In genomic region chr1:9605946-9606455, GRCh38 we compare ENCODE assay signal across 26 cellular contexts. TPM values are rescaled to one million over a fixed set of nuclear protein-coding genes. Genes with fewer than 3 reads are reported as not detected.
DNase-seq lines count a peak whose midpoint lies in the region; ATAC-seq, FAIRE-seq and TF ChIP-seq lines count a peak whose summit lies in the region.
"Had no signal": no experiment of that assay in that cellular context is flagged by ENCODE, and none has a peak within 500 bp of the region (broad histone marks: within the 10 kb centered on the region; RNA-seq: fewer than 3 reads in every experiment).

No MANE protein-coding gene starts in this region.

- no peak overlapping the region for H2BK12ac ChIP-seq in neuronal stem cell (ENCODE audit: low read length)

- no peak overlapping the region for H2AK5ac ChIP-seq in neuronal stem cell (ENCODE audit: low read depth, low read length)

- TF ChIP-seq POLR2A in HepG2 (IDR thresholded peaks at IDR 0.05; ENCODE audit: insufficient read depth in 1 of 2, low read depth in 2 of 2, low read length in 2 of 2): no peak
- TF ChIP-seq POLR2A in right lobe of liver (IDR thresholded peaks at IDR 0.05): no peak

- POLR2A ChIA-PET in HepG2 (lab: Yijun Ruan, JAX): no interaction called here

- peak overlapping the region; percentile 28 for H3K18ac ChIP-seq in neuronal stem cell (ENCODE audit: low read length)

- CTCF ChIA-PET in HepG2 (lab: Yijun Ruan, JAX; ENCODE audit: low intra/inter-chr PET ratio, low total read pairs): no interaction called here

- no peak overlapping the region for H4K8ac ChIP-seq in neuronal stem cell (ENCODE audit: low read depth, low read length)

- FAIRE-seq in HepG2 (lab: Jason Lieb, UNC) (no peak), kidney (lab: Jason Lieb, UNC) (no peak)
- FAIRE-seq: A549, GM12891, GM18507, H54 had no signal

- WGBS in HepG2 (ENCODE audit: low lambda C conversion rate): 100% methylated on average over 3 of the region's 14 CpGs
- WGBS in right lobe of liver (ENCODE audit: insufficient coverage, low coverage, low lambda C conversion rate, missing lambda C conversion rate): 100% methylated on average over 1 of the region's 14 CpGs
- WGBS in neuronal stem cell (ENCODE audit: extremely low coverage in 2 of 2, insufficient read length in 2 of 2, insufficient replicate concordance in 1 of 2), 2 donors: no CpG with 5 or more reads among the region's 14 CpGs

- H3K4me3 ChIP-seq in HepG2 (replicated peaks in 1 of 3; ENCODE audit: insufficient read depth in 1 of 3, low read depth in 2 of 3, low read length in 3 of 3): no peak overlapping the region
- no peak overlapping the region for H3K4me3 ChIP-seq in right lobe of liver
- no peak overlapping the region for H3K4me3 ChIP-seq in kidney (ENCODE audit: low read length in 2 of 2)
- H3K4me3 ChIP-seq in neuronal stem cell (ENCODE audit: low read length in 2 of 2): peak overlapping the region in 1 of 2 donors; percentile 51
- H3K4me3 ChIP-seq: A549; BLaER1 treated with 17β-estradiol and CSF1 and Interleukin-3, amounts not matched to agents 10 nM and 100 nM; HAP-1 had no signal

- H3K9me3 ChIP-seq in HepG2 (ENCODE audit: low read length): no peaks in the 10 kb centered on the region
- H3K9me3 ChIP-seq in right lobe of liver: no peaks in the 10 kb centered on the region
- no peaks in the 10 kb centered on the region for H3K9me3 ChIP-seq in kidney (ENCODE audit: control insufficient read depth in 1 of 2, low read length in 2 of 2)
- peaks cover 0 to 4% of the 10 kb centered on the region in 2 donors for H3K9me3 ChIP-seq in neuronal stem cell (replicated peaks in 1 of 2; ENCODE audit: control insufficient read depth in 2 of 2, insufficient read depth in 1 of 2, low read depth in 1 of 2, low read length in 2 of 2)
- H3K9me3 ChIP-seq: A549; BE2C; BLaER1 treated with 17β-estradiol and CSF1 and Interleukin-3, amounts not matched to agents 10 nM and 100 nM; HAP-1 had no signal

- H3K27me3 ChIP-seq in HepG2 (ENCODE audit: control insufficient read depth in 1 of 2, insufficient read depth in 2 of 2, low read length in 2 of 2) (no peaks in the 10 kb centered on the region), right lobe of liver (no peaks in the 10 kb centered on the region), neuronal stem cell (ENCODE audit: control insufficient read depth in 3 of 3, insufficient read depth in 3 of 3, low read depth in 1 of 3, low read length in 3 of 3) (no peaks in the 10 kb centered on the region)
- H3K27me3 ChIP-seq: BE2C; BLaER1 treated with 17β-estradiol and CSF1 and Interleukin-3, amounts not matched to agents 10 nM and 100 nM had no signal

- H3K4me1 Mint-ChIP-seq in activated T-helper 1 cell treated with anti-CD3 and anti-CD28 coated beads, Interleukin-12 subunit alpha, Interleukin-12 subunit beta, Interleukin-2, Interleukin-4 antibody, amounts not matched to agents 30 ng/mL and 10 ng/mL and 1 ng/mL, durations not matched to agents 14 hours and 24 hours and 36 hours (ENCODE audit: low read depth): no peaks in the 10 kb centered on the region
- H3K4me1 Mint-ChIP-seq in activated T-cell treated with anti-CD3 and anti-CD28 coated beads, Interleukin-2, amount 50 U/mL, for 24 hours (ENCODE audit: low read depth): no peaks in the 10 kb centered on the region
- H3K4me1 Mint-ChIP-seq: CD4-positive, alpha-beta memory T cell had no signal

- peak overlapping the region; percentile 53 for H4K91ac ChIP-seq in neuronal stem cell (ENCODE audit: low read depth, low read length, poor library complexity)

- H3K79me2 ChIP-seq in HepG2 (ENCODE audit: insufficient read depth, low read length): no peaks in the 10 kb centered on the region

- H2AFZ ChIP-seq in HepG2 (ENCODE audit: low read length) (no peak overlapping the region), neuronal stem cell (ENCODE audit: low read length) (no peak overlapping the region)

- H3K27ac ChIP-seq in HepG2 (ENCODE audit: extremely low read length, insufficient read depth, low read length) (no peak overlapping the region), right lobe of liver (no peak overlapping the region), kidney (ENCODE audit: low read depth in 2 of 2, low read length in 2 of 2) (no peak overlapping the region), neuronal stem cell (replicated peaks; ENCODE audit: low read length) (no peak overlapping the region)
- H3K27ac ChIP-seq: A549; BLaER1 treated with 17β-estradiol and CSF1 and Interleukin-3, amounts not matched to agents 10 nM and 100 nM had no signal

- H3K27ac Mint-ChIP-seq in activated T-helper 1 cell treated with anti-CD3 and anti-CD28 coated beads, Interleukin-12 subunit alpha, Interleukin-12 subunit beta, Interleukin-2, Interleukin-4 antibody, amounts not matched to agents 30 ng/mL and 10 ng/mL and 1 ng/mL, durations not matched to agents 14 hours and 24 hours and 36 hours: peak overlapping the region; percentile 12
- no peak overlapping the region for H3K27ac Mint-ChIP-seq in activated T-cell treated with anti-CD3 and anti-CD28 coated beads, Interleukin-2, amount 50 U/mL, for 24 hours
- H3K27ac Mint-ChIP-seq: CD4-positive, alpha-beta memory T cell; HFFc6 had no signal

- H3K79me1 ChIP-seq in neuronal stem cell (ENCODE audit: low read depth, low read length): peaks cover 7% of the 10 kb centered on the region

- H3K36me3 ChIP-seq in HepG2 (replicated peaks in 1 of 2; ENCODE audit: control insufficient read depth in 1 of 2, insufficient read depth in 2 of 2, low read length in 2 of 2): peaks cover 27 to 49% of the 10 kb centered on the region in 2 experiments; a peak in 4 of 5 replicates
- H3K36me3 ChIP-seq in right lobe of liver: peaks cover 0 to 12% (median 1%) of the 10 kb centered on the region in 4 donors
- H3K36me3 ChIP-seq in kidney (ENCODE audit: control insufficient read depth in 1 of 2, insufficient read depth in 2 of 2, low read length in 2 of 2): peaks cover 2 to 22% of the 10 kb centered on the region in 2 donors
- H3K36me3 ChIP-seq in neuronal stem cell (replicated peaks in 1 of 2; ENCODE audit: control insufficient read depth in 2 of 2, insufficient read depth in 2 of 2, low read length in 2 of 2): peaks cover 57 to 97% of the 10 kb centered on the region in 2 donors

- no peak overlapping the region for H3K4me2 ChIP-seq in HepG2 (ENCODE audit: low read depth, low read length)
- H3K4me2 ChIP-seq in neuronal stem cell (ENCODE audit: insufficient read depth, low read length, poor library complexity, severe bottlenecking): no peak overlapping the region
- H3K4me2 ChIP-seq: A549; BLaER1 treated with 17β-estradiol and CSF1 and Interleukin-3, amounts not matched to agents 10 nM and 100 nM had no signal

- no peak overlapping the region for H2BK120ac ChIP-seq in neuronal stem cell (ENCODE audit: low read depth, low read length)

- peaks cover 4% of the 10 kb centered on the region for H3K36me3 Mint-ChIP-seq in activated T-helper 1 cell treated with anti-CD3 and anti-CD28 coated beads, Interleukin-12 subunit alpha, Interleukin-12 subunit beta, Interleukin-2, Interleukin-4 antibody, amounts not matched to agents 30 ng/mL and 10 ng/mL and 1 ng/mL, durations not matched to agents 14 hours and 24 hours and 36 hours (ENCODE audit: low read depth)
- H3K36me3 Mint-ChIP-seq in activated T-cell treated with anti-CD3 and anti-CD28 coated beads, Interleukin-2, amount 50 U/mL, for 24 hours (ENCODE audit: low read depth): peaks cover 92% of the 10 kb centered on the region

- H3K4me3 Mint-ChIP-seq in activated T-helper 1 cell treated with anti-CD3 and anti-CD28 coated beads, Interleukin-12 subunit alpha, Interleukin-12 subunit beta, Interleukin-2, Interleukin-4 antibody, amounts not matched to agents 30 ng/mL and 10 ng/mL and 1 ng/mL, durations not matched to agents 14 hours and 24 hours and 36 hours: no peak overlapping the region
- H3K4me3 Mint-ChIP-seq in activated T-cell treated with anti-CD3 and anti-CD28 coated beads, Interleukin-2, amount 50 U/mL, for 24 hours: no peak overlapping the region
- H3K4me3 Mint-ChIP-seq: CD4-positive, alpha-beta memory T cell; HFFc6 had no signal

- H3K27me3 Mint-ChIP-seq in activated T-helper 1 cell treated with anti-CD3 and anti-CD28 coated beads, Interleukin-12 subunit alpha, Interleukin-12 subunit beta, Interleukin-2, Interleukin-4 antibody, amounts not matched to agents 30 ng/mL and 10 ng/mL and 1 ng/mL, durations not matched to agents 14 hours and 24 hours and 36 hours (ENCODE audit: insufficient read depth): no peaks in the 10 kb centered on the region
- no peaks in the 10 kb centered on the region for H3K27me3 Mint-ChIP-seq in activated T-cell treated with anti-CD3 and anti-CD28 coated beads, Interleukin-2, amount 50 U/mL, for 24 hours
- H3K27me3 Mint-ChIP-seq: CD4-positive, alpha-beta memory T cell had no signal

- H4K20me1 ChIP-seq in HepG2 (ENCODE audit: insufficient read depth, low read length): no peaks in the 10 kb centered on the region

- BruUV-seq in HepG2 (replicated peaks; lab: Mats Ljungman, UMichigan): no TSS peak

- TF ChIP-seq EP300 in HepG2 (IDR thresholded peaks at IDR 0.05; ENCODE audit: low read depth in 2 of 2, low read length in 2 of 2) (no peak), HepG2 (CRISPR knock-in tag; IDR thresholded peaks at IDR 0.05; ENCODE audit: borderline replicate concordance) (no peak)

- TF ChIP-seq CTCF in HepG2 (CRISPR knock-in tag; IDR thresholded peaks at IDR 0.05) (no peak), right lobe of liver (IDR thresholded peaks at IDR 0.05) (no peak), kidney (IDR thresholded peaks at IDR 0.05; ENCODE audit: borderline replicate concordance, extremely low read depth, insufficient read depth) (no peak)

- H2BK15ac ChIP-seq in neuronal stem cell (ENCODE audit: low read length): no peak overlapping the region

- in situ Hi-C loops in HepG2 (cut with HindIII; ENCODE audit: extremely low pct_ligation_motif_present, low pct_unique_long_range_greater_than_20kb): no loop called here

- H2BK5ac ChIP-seq in neuronal stem cell (ENCODE audit: low read length): no peak overlapping the region

- no peak for TF ChIP-seq RAD21 in HepG2 (CRISPR knock-in tag; IDR thresholded peaks at IDR 0.05)

- H3K23ac ChIP-seq in neuronal stem cell (ENCODE audit: low read depth, low read length, poor library complexity): no peak overlapping the region

- intact Hi-C loops in HepG2 (cut with micrococcal nuclease; ENCODE audit: unreplicated experiment): no loop called here
- intact Hi-C loops in right lobe of liver (cut with DNase I): no loop called here
- intact Hi-C loops in activated T-helper 1 cell treated with anti-CD3 and anti-CD28 coated beads, Interleukin-12 subunit alpha, Interleukin-12 subunit beta, Interleukin-2, Interleukin-4 antibody, amounts not matched to agents 30 ng/mL and 10 ng/mL and 1 ng/mL, durations not matched to agents 14 hours and 24 hours and 36 hours (cut with micrococcal nuclease): no loop called here
- intact Hi-C loops in kidney (cut with DNase I): no loop called here

- H3K14ac ChIP-seq in neuronal stem cell (ENCODE audit: low read length): no peak overlapping the region

- H3K4me1 ChIP-seq in HepG2 (ENCODE audit: insufficient read depth, low read length) (no peaks in the 10 kb centered on the region), right lobe of liver (no peaks in the 10 kb centered on the region), kidney (ENCODE audit: control insufficient read depth in 1 of 2, insufficient read depth in 1 of 2, low read depth in 1 of 2, low read length in 2 of 2) (no peaks in the 10 kb centered on the region), neuronal stem cell (ENCODE audit: control insufficient read depth in 2 of 2, insufficient read depth in 1 of 2, low read depth in 1 of 2, low read length in 2 of 2) (no peaks in the 10 kb centered on the region)
- H3K4me1 ChIP-seq: A549, HAP-1 had no signal

- H3K9ac ChIP-seq in HepG2 (ENCODE audit: insufficient read depth, low read depth, low read length) (no peak overlapping the region), kidney (ENCODE audit: low read length in 2 of 2) (no peak overlapping the region), neuronal stem cell (ENCODE audit: low read depth, low read length, poor library complexity) (peak overlapping the region; percentile 60)
- H3K9ac ChIP-seq: BLaER1 treated with 17β-estradiol and CSF1 and Interleukin-3, amounts not matched to agents 10 nM and 100 nM had no signal

- ATAC-seq in HepG2 (no peak), right lobe of liver (no peak), GM21423 (IDR thresholded peaks at IDR 0.05; ENCODE audit: unreplicated experiment) (no peak)
- ATAC-seq: A549 had no signal

- H3K4ac ChIP-seq in neuronal stem cell (ENCODE audit: low read length): no peak overlapping the region

- H3K9me3 Mint-ChIP-seq in activated T-helper 1 cell treated with anti-CD3 and anti-CD28 coated beads, Interleukin-12 subunit alpha, Interleukin-12 subunit beta, Interleukin-2, Interleukin-4 antibody, amounts not matched to agents 30 ng/mL and 10 ng/mL and 1 ng/mL, durations not matched to agents 14 hours and 24 hours and 36 hours: no peaks in the 10 kb centered on the region
- no peaks in the 10 kb centered on the region for H3K9me3 Mint-ChIP-seq in activated T-cell treated with anti-CD3 and anti-CD28 coated beads, Interleukin-2, amount 50 U/mL, for 24 hours
- H3K9me3 Mint-ChIP-seq: CD4-positive, alpha-beta memory T cell; HFFc6 had no signal

- DNase-seq in HepG2 (ENCODE audit: low spot score) (no peak), right lobe of liver (no peak), kidney (peak; percentile 29), neuronal stem cell (ENCODE audit: low spot score) (no peak), RKO (ENCODE audit: low spot score) (no peak)
- DNase-seq in activated T-helper 1 cell treated with anti-CD3 and anti-CD28 coated beads, Interleukin-12 subunit alpha, Interleukin-12 subunit beta, Interleukin-2, Interleukin-4 antibody, amounts not matched to agents 30 ng/mL and 10 ng/mL and 1 ng/mL, durations not matched to agents 14 hours and 24 hours and 36 hours (ENCODE audit: low spot score): no peak
- no peak for DNase-seq in activated T-cell treated with anti-CD3 and anti-CD28 coated beads, Interleukin-2, amount 50 U/mL, for 24 hours
- DNase-seq: 8988T, ACHN, AML-193, BE2C, Calu3, COR-L47, DMS53, DMS79 treated with DMSO at 0.1 percent for 48 hours, GF-D8, GOT3, HFFc6 had no signal

RNA-seq across cellular contexts. Expression of gene TMEM201, which starts 17.3 kb away (rescaled TPM):
- total RNA-seq in HepG2 (2016; rRNA removed; fragmentation: Illumina TruSeq; extraction: Trizol) (5.7 and 8.2 TPM in 2 replicates), right lobe of liver (1 to 10 TPM; 1.6 to 5.8 (median 3.0) TPM), kidney (13.2 TPM)
- 2.8 TPM in 2 replicates for total RNA-seq in HepG2 (2016; cell fraction: cytosol; rRNA removed; fragmentation: Illumina TruSeq; extraction: Trizol; ENCODE audit: low read depth)
- total RNA-seq in HepG2 (2016; cell fraction: insoluble cytoplasmic fraction; rRNA removed; fragmentation: Illumina TruSeq; extraction: Trizol): 3.7 and 9.3 TPM in 2 replicates
- 8.8 and 9.5 TPM in 2 replicates for total RNA-seq in HepG2 (2016; cell fraction: membrane; rRNA removed; fragmentation: Illumina TruSeq; extraction: Trizol)
- 13.9 and 14.4 TPM in 2 replicates for total RNA-seq in HepG2 (2016; cell fraction: nucleus; rRNA removed; fragmentation: Illumina TruSeq; extraction: Trizol)
- polyA plus RNA-seq in HepG2 (2011; rRNA removed) (1.5 and 2.1 TPM in 2 replicates), kidney (ENCODE audit: insufficient read depth, low read depth, low replicate concordance) (9.1 TPM)
- 1.2 and 1.7 TPM in 2 replicates for polyA plus RNA-seq in HepG2 (2011; cell fraction: cytosol; rRNA removed)
- polyA plus RNA-seq in HepG2 (2011; cell fraction: nucleus; rRNA removed): 11.5 and 13.6 TPM in 2 replicates
- 4.9 and 7.2 TPM in 2 replicates for polyA plus RNA-seq in HepG2 (2012)
- polyA plus RNA-seq in HepG2 (2016; cell fraction: cytosol; fragmentation: Illumina TruSeq; extraction: Trizol; ENCODE audit: low read depth): 2.6 and 2.7 TPM in 2 replicates
- polyA plus RNA-seq in HepG2 (2016; cell fraction: insoluble cytoplasmic fraction; fragmentation: Illumina TruSeq; extraction: Trizol; ENCODE audit: low read depth): 5.4 and 7.8 TPM in 2 replicates
- 6.4 and 6.7 TPM in 2 replicates for polyA plus RNA-seq in HepG2 (2016; cell fraction: membrane; fragmentation: Illumina TruSeq; extraction: Trizol; ENCODE audit: low read depth)
- 24.0 and 25.7 TPM in 2 replicates for polyA plus RNA-seq in HepG2 (2016; cell fraction: nucleus; fragmentation: Illumina TruSeq; extraction: Trizol; ENCODE audit: insufficient read depth, low read depth)
- 8.5 and 12.3 TPM in 2 replicates for polyA minus RNA-seq in HepG2 (2011; rRNA and poly(A)+ RNA removed; ENCODE audit: low replicate concordance)
- 5.4 and 5.5 TPM in 2 replicates for polyA minus RNA-seq in HepG2 (2011; cell fraction: cytosol; rRNA and poly(A)+ RNA removed)
- polyA minus RNA-seq in HepG2 (2011; cell fraction: nucleus; rRNA and poly(A)+ RNA removed): 9.0 and 9.2 TPM in 2 replicates
- 36.7 and 38.7 TPM in 2 replicates for total RNA-seq in activated T-helper 1 cell treated with anti-CD3 and anti-CD28 coated beads, Interleukin-12 subunit alpha, Interleukin-12 subunit beta, Interleukin-2, Interleukin-4 antibody, amounts not matched to agents 30 ng/mL and 10 ng/mL and 1 ng/mL, durations not matched to agents 14 hours and 24 hours and 36 hours
- 14.4 TPM for polyA plus RNA-seq in neuronal stem cell (2013, experiment 1 of 2)
- 13.9 TPM for polyA plus RNA-seq in neuronal stem cell (2013, experiment 2 of 2)

RNA-seq across cellular contexts. Expression of gene PIK3CD, which starts 45.5 kb away (rescaled TPM):
- total RNA-seq in HepG2 (2016; rRNA removed; fragmentation: Illumina TruSeq; extraction: Trizol): 6.6 and 7.1 TPM in 2 replicates
- 1.2 and 1.5 TPM in 2 replicates for total RNA-seq in HepG2 (2016; cell fraction: cytosol; rRNA removed; fragmentation: Illumina TruSeq; extraction: Trizol; ENCODE audit: low read depth)
- 5.2 and 7.8 TPM in 2 replicates for total RNA-seq in HepG2 (2016; cell fraction: insoluble cytoplasmic fraction; rRNA removed; fragmentation: Illumina TruSeq; extraction: Trizol)
- total RNA-seq in HepG2 (2016; cell fraction: membrane; rRNA removed; fragmentation: Illumina TruSeq; extraction: Trizol): 3.5 and 3.7 TPM in 2 replicates
- 6.8 and 7.8 TPM in 2 replicates for total RNA-seq in HepG2 (2016; cell fraction: nucleus; rRNA removed; fragmentation: Illumina TruSeq; extraction: Trizol)
- 10.0 and 12.5 TPM in 2 replicates for polyA plus RNA-seq in HepG2 (2011; rRNA removed)
- 6.6 and 8.0 TPM in 2 replicates for polyA plus RNA-seq in HepG2 (2011; cell fraction: cytosol; rRNA removed)
- 43.0 and 43.6 TPM in 2 replicates for polyA plus RNA-seq in HepG2 (2011; cell fraction: nucleus; rRNA removed)
- 9.7 and 11.2 TPM in 2 replicates for polyA plus RNA-seq in HepG2 (2012)
- 0.95 and 1.2 TPM in 2 replicates for polyA plus RNA-seq in HepG2 (2016; cell fraction: cytosol; fragmentation: Illumina TruSeq; extraction: Trizol; ENCODE audit: low read depth)
- 5.2 and 6.0 TPM in 2 replicates for polyA plus RNA-seq in HepG2 (2016; cell fraction: insoluble cytoplasmic fraction; fragmentation: Illumina TruSeq; extraction: Trizol; ENCODE audit: low read depth)
- 2.1 and 2.5 TPM in 2 replicates for polyA plus RNA-seq in HepG2 (2016; cell fraction: membrane; fragmentation: Illumina TruSeq; extraction: Trizol; ENCODE audit: low read depth)
- polyA plus RNA-seq in HepG2 (2016; cell fraction: nucleus; fragmentation: Illumina TruSeq; extraction: Trizol; ENCODE audit: insufficient read depth, low read depth): 18.6 and 20.4 TPM in 2 replicates
- 1.2 and 22.6 TPM in 2 replicates for polyA minus RNA-seq in HepG2 (2011; rRNA and poly(A)+ RNA removed; ENCODE audit: low replicate concordance)
- polyA minus RNA-seq in HepG2 (2011; cell fraction: cytosol; rRNA and poly(A)+ RNA removed): 8.6 and 9.7 TPM in 2 replicates
- polyA minus RNA-seq in HepG2 (2011; cell fraction: nucleus; rRNA and poly(A)+ RNA removed): 11.7 and 12.7 TPM in 2 replicates
- 1 to 10 TPM; 1.4 to 5.8 (median 2.6) TPM for total RNA-seq in right lobe of liver
- total RNA-seq in activated T-helper 1 cell treated with anti-CD3 and anti-CD28 coated beads, Interleukin-12 subunit alpha, Interleukin-12 subunit beta, Interleukin-2, Interleukin-4 antibody, amounts not matched to agents 30 ng/mL and 10 ng/mL and 1 ng/mL, durations not matched to agents 14 hours and 24 hours and 36 hours: 287 and 291 TPM in 2 replicates
- 19.7 TPM for total RNA-seq in kidney
- 5.3 TPM for polyA plus RNA-seq in kidney (ENCODE audit: insufficient read depth, low read depth, low replicate concordance)
- polyA plus RNA-seq in neuronal stem cell (2013, experiment 1 of 2): 5.9 TPM
- 6.2 TPM for polyA plus RNA-seq in neuronal stem cell (2013, experiment 2 of 2)

Comparison
In these comparisons a context has a peak if more than half of its experiments do, and no peak if none do; other contexts are left out.
1. RNA of gene PIK3CD, which starts 45.5 kb away (total RNA-seq): 287 to 291 TPM in activated T-helper 1 cell treated with anti-CD3 and anti-CD28 coated beads, Interleukin-12 subunit alpha, Interleukin-12 subunit beta, Interleukin-2, Interleukin-4 antibody, amounts not matched to agents 30 ng/mL and 10 ng/mL and 1 ng/mL, durations not matched to agents 14 hours and 24 hours and 36 hours; 19.7 TPM in kidney (single experiment), 1.2 to 7.8 TPM in HepG2 and 1.4 to 5.8 TPM in right lobe of liver; every median in the first group is over 10 times any median in the second.